In genomic region chr16:65071371-65072311, GRCh38 we compare ENCODE assay signal across 1 cellular context.
TF ChIP-seq lines count a peak whose summit lies in the region.

No MANE protein-coding gene starts in this region.

TF ChIP-seq in SK-N-SH treated with all-trans-retinoic acid at 6 μM for 48 hours, 23 proteins besides CTCF, POLR2A, EP300 and RAD21 (continued from another document):
- TF ChIP-seq POU6F1 (CRISPR knock-in tag; IDR thresholded peaks at IDR 0.05; ENCODE audit: borderline replicate concordance, low read depth) = no peak
- TF ChIP-seq ZFP3 (CRISPR knock-in tag; IDR thresholded peaks at IDR 0.05) = no peak
- no peak for TF ChIP-seq PATZ1 (CRISPR knock-in tag; IDR thresholded peaks at IDR 0.05; ENCODE audit: borderline replicate concordance)
- no peak for TF ChIP-seq ZNF70 (CRISPR knock-in tag; IDR thresholded peaks at IDR 0.05)
- no peak for TF ChIP-seq CREB5 (CRISPR knock-in tag; IDR thresholded peaks at IDR 0.05; ENCODE audit: low read depth)
- no peak for TF ChIP-seq RARB (CRISPR knock-in tag; IDR thresholded peaks at IDR 0.05)
- no peak for TF ChIP-seq PPARA (CRISPR knock-in tag; IDR thresholded peaks at IDR 0.05; ENCODE audit: borderline replicate concordance)
- no peak for TF ChIP-seq ZNF8 (CRISPR knock-in tag; IDR thresholded peaks at IDR 0.05)
- TF ChIP-seq ESRRG (CRISPR knock-in tag; IDR thresholded peaks at IDR 0.05) = no peak
- no peak for TF ChIP-seq CSDC2 (CRISPR knock-in tag; IDR thresholded peaks at IDR 0.05)
- no peak for TF ChIP-seq ISL1 (CRISPR knock-in tag; IDR thresholded peaks at IDR 0.05)
- TF ChIP-seq ZFP30 (CRISPR knock-in tag; IDR thresholded peaks at IDR 0.05) = no peak
- TF ChIP-seq ARNTL (CRISPR knock-in tag; IDR thresholded peaks at IDR 0.05; ENCODE audit: borderline replicate concordance, low read depth) = no peak
- TF ChIP-seq CSRNP3 (CRISPR knock-in tag; IDR thresholded peaks at IDR 0.05) = no peak
